ENCODE assay signal across 1 cellular context in genomic region chr9:114484215-114484853, GRCh38.
TF ChIP-seq lines count a peak whose summit lies in the region.

No MANE protein-coding gene starts in this region.

TF ChIP-seq in IMR-90, 13 proteins besides CTCF, POLR2A, EP300 and RAD21 (continued from another document):
- TF ChIP-seq RFX5 (IDR thresholded peaks at IDR 0.05; ENCODE audit: low read depth, low read length) (no peak), CHD1 (IDR thresholded peaks at IDR 0.05; ENCODE audit: low read depth, low read length) (no peak), CEBPB (IDR thresholded peaks at IDR 0.05; ENCODE audit: low read depth, low read length) (no peak), BHLHE40 (IDR thresholded peaks at IDR 0.05; ENCODE audit: low read depth, low read length) (no peak), MAFK (IDR thresholded peaks at IDR 0.05; ENCODE audit: low read depth, low read length) (no peak)
- TF ChIP-seq, protein P1, sequence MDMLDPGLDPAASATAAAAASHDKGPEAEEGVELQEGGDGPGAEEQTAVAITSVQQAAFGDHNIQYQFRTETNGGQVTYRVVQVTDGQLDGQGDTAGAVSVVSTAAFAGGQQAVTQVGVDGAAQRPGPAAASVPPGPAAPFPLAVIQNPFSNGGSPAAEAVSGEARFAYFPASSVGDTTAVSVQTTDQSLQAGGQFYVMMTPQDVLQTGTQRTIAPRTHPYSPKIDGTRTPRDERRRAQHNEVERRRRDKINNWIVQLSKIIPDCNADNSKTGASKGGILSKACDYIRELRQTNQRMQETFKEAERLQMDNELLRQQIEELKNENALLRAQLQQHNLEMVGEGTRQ (IDR thresholded peaks at IDR 0.05; ENCODE audit: low read depth, low read length) = no peak
TF ChIP-seq in IMR-90: peak in this region for 0.
